1 cellular context compared by ENCODE assay signal in the genomic region with DNA sequence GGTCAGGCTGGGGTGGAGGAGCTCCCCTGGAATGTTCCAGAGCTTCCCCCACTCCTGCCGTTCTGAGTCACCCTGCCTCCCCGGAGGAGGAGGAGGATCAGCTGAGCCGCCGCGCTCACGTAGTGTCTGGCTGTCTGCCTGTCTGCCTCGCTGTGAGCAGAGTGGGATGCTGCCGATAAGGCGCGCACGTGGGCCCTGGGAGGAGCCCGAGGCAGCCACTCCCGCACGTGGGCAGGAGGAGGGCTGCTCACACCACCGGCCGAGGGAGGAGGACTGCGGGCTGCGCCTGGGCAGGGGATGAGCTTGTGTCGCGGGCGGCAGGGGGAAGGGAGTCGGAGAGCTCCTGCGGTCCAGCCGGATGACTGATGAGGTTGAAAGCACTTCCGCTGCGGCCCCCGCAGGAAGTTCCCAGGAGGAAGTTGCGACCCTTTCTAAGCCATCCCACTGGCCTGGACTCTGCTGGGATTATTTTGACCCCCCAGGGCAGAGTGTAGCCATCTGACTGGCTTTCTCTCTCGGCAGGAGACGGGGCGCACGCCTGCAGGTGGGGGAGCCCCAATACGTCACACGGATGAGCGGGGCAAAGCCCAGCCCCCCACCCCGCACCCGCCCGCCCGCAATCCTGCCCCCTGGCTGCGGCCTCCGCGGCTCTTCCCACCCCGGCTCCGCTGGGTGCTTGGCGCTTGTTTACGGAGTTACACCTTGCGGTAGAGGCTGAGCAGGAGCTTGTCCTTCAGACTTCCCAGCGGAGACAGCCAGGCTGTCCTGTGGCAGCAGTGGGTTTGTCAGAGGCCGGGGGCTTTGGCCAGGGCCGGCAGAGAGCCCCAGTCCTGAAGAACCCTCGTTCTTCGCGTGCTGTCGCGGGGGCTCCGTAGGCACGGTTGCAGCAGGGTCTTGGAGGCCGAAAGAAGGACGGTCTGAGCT.
A peak's percentile ranks its signal among the peaks of the same experiment; 100 is the strongest.
TF ChIP-seq lines count a peak whose summit lies in the region.

No MANE protein-coding gene starts in this region.

TF ChIP-seq in HepG2, 621 proteins besides CTCF, POLR2A, EP300 and RAD21 (continued from another document and continues in another):
- TF ChIP-seq, protein P1, sequence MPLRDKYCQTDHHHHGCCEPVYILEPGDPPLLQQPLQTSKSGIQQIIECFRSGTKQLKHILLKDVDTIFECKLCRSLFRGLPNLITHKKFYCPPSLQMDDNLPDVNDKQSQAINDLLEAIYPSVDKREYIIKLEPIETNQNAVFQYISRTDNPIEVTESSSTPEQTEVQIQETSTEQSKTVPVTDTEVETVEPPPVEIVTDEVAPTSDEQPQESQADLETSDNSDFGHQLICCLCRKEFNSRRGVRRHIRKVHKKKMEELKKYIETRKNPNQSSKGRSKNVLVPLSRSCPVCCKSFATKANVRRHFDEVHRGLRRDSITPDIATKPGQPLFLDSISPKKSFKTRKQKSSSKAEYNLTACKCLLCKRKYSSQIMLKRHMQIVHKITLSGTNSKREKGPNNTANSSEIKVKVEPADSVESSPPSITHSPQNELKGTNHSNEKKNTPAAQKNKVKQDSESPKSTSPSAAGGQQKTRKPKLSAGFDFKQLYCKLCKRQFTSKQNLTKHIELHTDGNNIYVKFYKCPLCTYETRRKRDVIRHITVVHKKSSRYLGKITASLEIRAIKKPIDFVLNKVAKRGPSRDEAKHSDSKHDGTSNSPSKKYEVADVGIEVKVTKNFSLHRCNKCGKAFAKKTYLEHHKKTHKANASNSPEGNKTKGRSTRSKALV (CRISPR knock-in tag; IDR thresholded peaks at IDR 0.05) = no peak
- TF ChIP-seq SNRNP70 (IDR thresholded peaks at IDR 0.05; ENCODE audit: low read depth, low read length) (no peak), ZNF615 (CRISPR knock-in tag; IDR thresholded peaks at IDR 0.05; ENCODE audit: borderline replicate concordance) (no peak; the same call in 1 of the 2 replicates), ZEB1 (IDR thresholded peaks at IDR 0.05; ENCODE audit: insufficient replicate concordance, low read depth) (no peak), JUN (CRISPR knock-in tag; IDR thresholded peaks at IDR 0.05) (peak; percentile 75; the same call in 1 of the 2 replicates), ZNF780A (CRISPR knock-in tag; IDR thresholded peaks at IDR 0.05) (no peak), NPAS2 (CRISPR knock-in tag; IDR thresholded peaks at IDR 0.05; ENCODE audit: borderline replicate concordance) (no peak), ZNF335 (CRISPR knock-in tag; IDR thresholded peaks at IDR 0.05) (peak; percentile 81; the same call in 1 of the 2 replicates), FIP1L1 (IDR thresholded peaks at IDR 0.05; ENCODE audit: borderline replicate concordance, insufficient read depth, low read depth, low read length) (no peak), ELF3 (CRISPR knock-in tag; IDR thresholded peaks at IDR 0.05) (peak; percentile 78), CC2D1A (CRISPR knock-in tag; IDR thresholded peaks at IDR 0.05) (no peak), ZMYM2 (CRISPR knock-in tag; IDR thresholded peaks at IDR 0.05) (0 out of 2 replicates have a peak, but pooled peaks have one; percentile 42), ZFY (CRISPR knock-in tag; IDR thresholded peaks at IDR 0.05) (peak; percentile 78), ARNT (IDR thresholded peaks at IDR 0.05) (no peak), NFE2L2 (IDR thresholded peaks at IDR 0.05; ENCODE audit: low read length) (no peak), MAFK (conservative IDR thresholded peaks at IDR 0.05 in 1 of 2, IDR thresholded peaks at IDR 0.05 in 1 of 2; ENCODE audit: low read length in 2 of 2) (no peak), ZNF788 (CRISPR knock-in tag; IDR thresholded peaks at IDR 0.05; ENCODE audit: borderline replicate concordance) (peak; percentile 88), TEAD3 (CRISPR knock-in tag; optimal IDR thresholded peaks at IDR 0.05; ENCODE audit: borderline replicate concordance) (peak; percentile 75), POGZ (CRISPR knock-in tag; IDR thresholded peaks at IDR 0.05) (peak; percentile 77), TCF7L2 (IDR thresholded peaks at IDR 0.05; ENCODE audit: low read depth, low read length) (no peak), MZF1 (CRISPR knock-in tag; IDR thresholded peaks at IDR 0.05; ENCODE audit: borderline replicate concordance) (no peak), ZBTB8A (CRISPR knock-in tag; IDR thresholded peaks at IDR 0.05; ENCODE audit: borderline replicate concordance, low read depth) (no peak), RNF2 (conservative IDR thresholded peaks at IDR 0.05; ENCODE audit: low read depth) (peak; percentile 91), AGO2 (optimal IDR thresholded peaks at IDR 0.05; ENCODE audit: low read depth, low read length) (peak; percentile 30), ZNF292 (CRISPR knock-in tag; IDR thresholded peaks at IDR 0.05; ENCODE audit: borderline replicate concordance, low read depth) (peak; percentile 92), GFI1 (CRISPR knock-in tag; IDR thresholded peaks at IDR 0.05; ENCODE audit: borderline replicate concordance) (peak; percentile 15; the same call in 1 of the 2 replicates), ZSCAN9 (CRISPR knock-in tag; IDR thresholded peaks at IDR 0.05; ENCODE audit: borderline replicate concordance) (peak; percentile 38), TAF1 (CRISPR knock-in tag; IDR thresholded peaks at IDR 0.05) (peak; percentile 79), ZNF382 (CRISPR knock-in tag; IDR thresholded peaks at IDR 0.05; ENCODE audit: borderline replicate concordance) (no peak), MLLT10 (CRISPR knock-in tag; IDR thresholded peaks at IDR 0.05) (no peak), GABPA (IDR thresholded peaks at IDR 0.05; ENCODE audit: low read depth, low read length) (no peak), GABPA (CRISPR knock-in tag; IDR thresholded peaks at IDR 0.05; ENCODE audit: low read depth) (peak; percentile 96), ZNF343 (CRISPR knock-in tag; IDR thresholded peaks at IDR 0.05) (no peak), ZBTB42 (CRISPR knock-in tag; IDR thresholded peaks at IDR 0.05) (peak; percentile 73), GATA4 (IDR thresholded peaks at IDR 0.05; ENCODE audit: borderline replicate concordance, low read depth) (no peak; the same call in 1 of the 2 replicates), THAP11 (CRISPR knock-in tag; IDR thresholded peaks at IDR 0.05) (peak; percentile 90), RFX3 (CRISPR knock-in tag; IDR thresholded peaks at IDR 0.05) (no peak), ZNF337 (CRISPR knock-in tag; IDR thresholded peaks at IDR 0.05; ENCODE audit: borderline replicate concordance, low read depth) (no peak), HIVEP1 (CRISPR knock-in tag; IDR thresholded peaks at IDR 0.05) (peak; percentile 95), ARHGAP35 (CRISPR knock-in tag; IDR thresholded peaks at IDR 0.05; ENCODE audit: borderline replicate concordance) (peak; percentile 74; the same call in 1 of the 2 replicates), ZNF230 (CRISPR knock-in tag; IDR thresholded peaks at IDR 0.05) (no peak)
- TF ChIP-seq, protein P2, sequence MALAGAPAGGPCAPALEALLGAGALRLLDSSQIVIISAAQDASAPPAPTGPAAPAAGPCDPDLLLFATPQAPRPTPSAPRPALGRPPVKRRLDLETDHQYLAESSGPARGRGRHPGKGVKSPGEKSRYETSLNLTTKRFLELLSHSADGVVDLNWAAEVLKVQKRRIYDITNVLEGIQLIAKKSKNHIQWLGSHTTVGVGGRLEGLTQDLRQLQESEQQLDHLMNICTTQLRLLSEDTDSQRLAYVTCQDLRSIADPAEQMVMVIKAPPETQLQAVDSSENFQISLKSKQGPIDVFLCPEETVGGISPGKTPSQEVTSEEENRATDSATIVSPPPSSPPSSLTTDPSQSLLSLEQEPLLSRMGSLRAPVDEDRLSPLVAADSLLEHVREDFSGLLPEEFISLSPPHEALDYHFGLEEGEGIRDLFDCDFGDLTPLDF (CRISPR knock-in tag; IDR thresholded peaks at IDR 0.05) = no peak
- TF ChIP-seq, protein P3, sequence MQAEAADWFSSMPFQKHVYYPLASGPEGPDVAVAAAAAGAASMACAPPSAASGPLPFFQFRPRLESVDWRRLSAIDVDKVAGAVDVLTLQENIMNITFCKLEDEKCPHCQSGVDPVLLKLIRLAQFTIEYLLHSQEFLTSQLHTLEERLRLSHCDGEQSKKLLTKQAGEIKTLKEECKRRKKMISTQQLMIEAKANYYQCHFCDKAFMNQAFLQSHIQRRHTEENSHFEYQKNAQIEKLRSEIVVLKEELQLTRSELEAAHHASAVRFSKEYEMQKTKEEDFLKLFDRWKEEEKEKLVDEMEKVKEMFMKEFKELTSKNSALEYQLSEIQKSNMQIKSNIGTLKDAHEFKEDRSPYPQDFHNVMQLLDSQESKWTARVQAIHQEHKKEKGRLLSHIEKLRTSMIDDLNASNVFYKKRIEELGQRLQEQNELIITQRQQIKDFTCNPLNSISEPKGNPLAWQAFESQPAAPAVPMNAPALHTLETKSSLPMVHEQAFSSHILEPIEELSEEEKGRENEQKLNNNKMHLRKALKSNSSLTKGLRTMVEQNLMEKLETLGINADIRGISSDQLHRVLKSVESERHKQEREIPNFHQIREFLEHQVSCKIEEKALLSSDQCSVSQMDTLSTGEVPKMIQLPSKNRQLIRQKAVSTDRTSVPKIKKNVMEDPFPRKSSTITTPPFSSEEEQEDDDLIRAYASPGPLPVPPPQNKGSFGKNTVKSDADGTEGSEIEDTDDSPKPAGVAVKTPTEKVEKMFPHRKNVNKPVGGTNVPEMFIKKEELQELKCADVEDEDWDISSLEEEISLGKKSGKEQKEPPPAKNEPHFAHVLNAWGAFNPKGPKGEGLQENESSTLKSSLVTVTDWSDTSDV (CRISPR knock-in tag; IDR thresholded peaks at IDR 0.05) = no peak
- TF ChIP-seq, protein P4, sequence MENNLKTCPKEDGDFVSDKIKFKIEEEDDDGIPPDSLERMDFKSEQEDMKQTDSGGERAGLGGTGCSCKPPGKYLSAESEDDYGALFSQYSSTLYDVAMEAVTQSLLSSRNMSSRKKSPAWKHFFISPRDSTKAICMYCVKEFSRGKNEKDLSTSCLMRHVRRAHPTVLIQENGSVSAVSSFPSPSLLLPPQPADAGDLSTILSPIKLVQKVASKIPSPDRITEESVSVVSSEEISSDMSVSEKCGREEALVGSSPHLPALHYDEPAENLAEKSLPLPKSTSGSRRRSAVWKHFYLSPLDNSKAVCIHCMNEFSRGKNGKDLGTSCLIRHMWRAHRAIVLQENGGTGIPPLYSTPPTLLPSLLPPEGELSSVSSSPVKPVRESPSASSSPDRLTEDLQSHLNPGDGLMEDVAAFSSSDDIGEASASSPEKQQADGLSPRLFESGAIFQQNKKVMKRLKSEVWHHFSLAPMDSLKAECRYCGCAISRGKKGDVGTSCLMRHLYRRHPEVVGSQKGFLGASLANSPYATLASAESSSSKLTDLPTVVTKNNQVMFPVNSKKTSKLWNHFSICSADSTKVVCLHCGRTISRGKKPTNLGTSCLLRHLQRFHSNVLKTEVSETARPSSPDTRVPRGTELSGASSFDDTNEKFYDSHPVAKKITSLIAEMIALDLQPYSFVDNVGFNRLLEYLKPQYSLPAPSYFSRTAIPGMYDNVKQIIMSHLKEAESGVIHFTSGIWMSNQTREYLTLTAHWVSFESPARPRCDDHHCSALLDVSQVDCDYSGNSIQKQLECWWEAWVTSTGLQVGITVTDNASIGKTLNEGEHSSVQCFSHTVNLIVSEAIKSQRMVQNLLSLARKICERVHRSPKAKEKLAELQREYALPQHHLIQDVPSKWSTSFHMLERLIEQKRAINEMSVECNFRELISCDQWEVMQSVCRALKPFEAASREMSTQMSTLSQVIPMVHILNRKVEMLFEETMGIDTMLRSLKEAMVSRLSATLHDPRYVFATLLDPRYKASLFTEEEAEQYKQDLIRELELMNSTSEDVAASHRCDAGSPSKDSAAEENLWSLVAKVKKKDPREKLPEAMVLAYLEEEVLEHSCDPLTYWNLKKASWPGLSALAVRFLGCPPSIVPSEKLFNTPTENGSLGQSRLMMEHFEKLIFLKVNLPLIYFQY (CRISPR knock-in tag; IDR thresholded peaks at IDR 0.05; ENCODE audit: borderline replicate concordance) = no peak
- TF ChIP-seq, protein P5, sequence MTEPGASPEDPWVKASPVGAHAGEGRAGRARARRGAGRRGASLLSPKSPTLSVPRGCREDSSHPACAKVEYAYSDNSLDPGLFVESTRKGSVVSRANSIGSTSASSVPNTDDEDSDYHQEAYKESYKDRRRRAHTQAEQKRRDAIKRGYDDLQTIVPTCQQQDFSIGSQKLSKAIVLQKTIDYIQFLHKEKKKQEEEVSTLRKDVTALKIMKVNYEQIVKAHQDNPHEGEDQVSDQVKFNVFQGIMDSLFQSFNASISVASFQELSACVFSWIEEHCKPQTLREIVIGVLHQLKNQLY (CRISPR knock-in tag; IDR thresholded peaks at IDR 0.05) = peak; percentile 85
- TF ChIP-seq, protein P6, sequence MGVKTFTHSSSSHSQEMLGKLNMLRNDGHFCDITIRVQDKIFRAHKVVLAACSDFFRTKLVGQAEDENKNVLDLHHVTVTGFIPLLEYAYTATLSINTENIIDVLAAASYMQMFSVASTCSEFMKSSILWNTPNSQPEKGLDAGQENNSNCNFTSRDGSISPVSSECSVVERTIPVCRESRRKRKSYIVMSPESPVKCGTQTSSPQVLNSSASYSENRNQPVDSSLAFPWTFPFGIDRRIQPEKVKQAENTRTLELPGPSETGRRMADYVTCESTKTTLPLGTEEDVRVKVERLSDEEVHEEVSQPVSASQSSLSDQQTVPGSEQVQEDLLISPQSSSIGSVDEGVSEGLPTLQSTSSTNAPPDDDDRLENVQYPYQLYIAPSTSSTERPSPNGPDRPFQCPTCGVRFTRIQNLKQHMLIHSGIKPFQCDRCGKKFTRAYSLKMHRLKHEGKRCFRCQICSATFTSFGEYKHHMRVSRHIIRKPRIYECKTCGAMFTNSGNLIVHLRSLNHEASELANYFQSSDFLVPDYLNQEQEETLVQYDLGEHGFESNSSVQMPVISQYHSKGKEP (CRISPR knock-in tag; IDR thresholded peaks at IDR 0.05) = no peak
- TF ChIP-seq, protein P7, sequence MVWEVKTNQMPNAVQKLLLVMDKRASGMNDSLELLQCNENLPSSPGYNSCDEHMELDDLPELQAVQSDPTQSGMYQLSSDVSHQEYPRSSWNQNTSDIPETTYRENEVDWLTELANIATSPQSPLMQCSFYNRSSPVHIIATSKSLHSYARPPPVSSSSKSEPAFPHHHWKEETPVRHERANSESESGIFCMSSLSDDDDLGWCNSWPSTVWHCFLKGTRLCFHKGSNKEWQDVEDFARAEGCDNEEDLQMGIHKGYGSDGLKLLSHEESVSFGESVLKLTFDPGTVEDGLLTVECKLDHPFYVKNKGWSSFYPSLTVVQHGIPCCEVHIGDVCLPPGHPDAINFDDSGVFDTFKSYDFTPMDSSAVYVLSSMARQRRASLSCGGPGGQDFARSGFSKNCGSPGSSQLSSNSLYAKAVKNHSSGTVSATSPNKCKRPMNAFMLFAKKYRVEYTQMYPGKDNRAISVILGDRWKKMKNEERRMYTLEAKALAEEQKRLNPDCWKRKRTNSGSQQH (CRISPR knock-in tag; IDR thresholded peaks at IDR 0.05; ENCODE audit: low read depth) = 0 out of 2 replicates have a peak, but pooled peaks have one; percentile 23
- TF ChIP-seq, protein P8, sequence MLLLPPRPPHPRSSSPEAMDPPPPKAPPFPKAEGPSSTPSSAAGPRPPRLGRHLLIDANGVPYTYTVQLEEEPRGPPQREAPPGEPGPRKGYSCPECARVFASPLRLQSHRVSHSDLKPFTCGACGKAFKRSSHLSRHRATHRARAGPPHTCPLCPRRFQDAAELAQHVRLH (CRISPR knock-in tag; IDR thresholded peaks at IDR 0.05; ENCODE audit: borderline replicate concordance, low read depth) = peak; percentile 85; the same call in 1 of the 2 replicates
